ENCODE assay signal across 8 cellular contexts in the genomic region with DNA sequence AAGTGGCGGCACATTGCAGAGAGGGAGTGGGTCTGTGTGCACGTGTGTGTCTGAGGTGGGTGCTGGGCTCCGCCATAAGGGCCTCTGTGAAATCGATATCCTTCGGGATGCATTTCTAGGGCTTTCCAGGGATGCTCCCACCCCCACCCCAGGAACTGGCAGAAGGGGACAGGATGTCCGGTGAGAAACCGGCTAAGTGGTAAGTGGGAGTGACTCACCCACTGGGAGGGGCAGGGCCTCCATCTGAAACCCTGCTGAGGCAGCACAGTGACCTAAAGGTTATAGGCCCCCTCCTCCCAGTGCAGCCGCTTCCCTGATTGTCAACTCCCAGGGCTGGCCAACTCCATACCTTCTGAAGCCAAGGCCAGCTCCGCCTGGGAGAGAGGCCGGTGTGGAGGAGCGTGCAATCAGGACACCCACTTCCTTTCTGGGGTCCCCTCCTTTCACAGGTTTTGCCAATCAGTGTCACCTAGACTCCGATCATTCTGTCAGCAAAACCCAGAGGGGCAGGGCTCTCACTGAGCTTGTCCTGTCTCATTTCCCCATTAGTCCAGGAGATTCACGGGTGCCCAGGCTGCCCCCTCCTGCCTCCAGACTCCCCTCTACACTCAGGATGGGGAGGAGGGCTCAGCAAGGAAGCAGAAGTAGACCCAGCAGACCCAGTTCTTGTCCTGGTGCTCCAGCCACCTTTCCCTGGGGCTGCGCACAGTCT. TPM values are rescaled to one million over a fixed set of nuclear protein-coding genes. Genes with fewer than 3 reads are reported as not detected.
A peak's percentile ranks its signal among the peaks of the same experiment; 100 is the strongest.
DNase-seq lines count a peak whose midpoint lies in the region; ATAC-seq, FAIRE-seq and TF ChIP-seq lines count a peak whose summit lies in the region.

No MANE protein-coding gene starts in this region.

- H3K4me3 ChIP-seq in AG10803 (ENCODE audit: low read length) (no peak overlapping the region), left lung (no peak overlapping the region)

- no peaks in the 10 kb centered on the region for H3K27me3 ChIP-seq in left lung

- peaks cover 11 to 69% of the 10 kb centered on the region in 2 donors for H3K4me1 ChIP-seq in left lung

- peak; percentile 83 for FAIRE-seq in HTR-8/SVneo (lab: Jason Lieb, UNC)

- no peak overlapping the region for H3K27ac ChIP-seq in left lung

- ATAC-seq in left lung = peak; percentile 57
- no peak for ATAC-seq in GM21723 (IDR thresholded peaks at IDR 0.05; ENCODE audit: unreplicated experiment)
- ATAC-seq in HG03442 (IDR thresholded peaks at IDR 0.05; ENCODE audit: unreplicated experiment) = no peak

- H3K36me3 ChIP-seq in left lung = no peaks in the 10 kb centered on the region

- no peak for TF ChIP-seq CTCF in AG10803 (conservative IDR thresholded peaks at IDR 0.05; ENCODE audit: low read length)
- no peak for TF ChIP-seq CTCF in left lung (IDR thresholded peaks at IDR 0.05)

- DNase-seq in AG10803 (ENCODE audit: low read depth) (peak; percentile 52), HTR-8/SVneo (ENCODE audit: insufficient read length, low spot score) (peak; percentile 84), astrocyte of the hippocampus (ENCODE audit: low read depth, low spot score) (peak; percentile 68), left lung (no peak), ecto neural progenitor cell (ENCODE audit: low spot score) (no peak), mesenteric fat pad (ENCODE audit: low spot score) (no peak)

- intact Hi-C loops in left lung (cut with DNase I) = no loop called here

- H3K9me3 ChIP-seq in left lung = no peaks in the 10 kb centered on the region

RNA-seq across cellular contexts. Expression of gene NECTIN1, which starts 44.5 kb away (rescaled TPM):
- total RNA-seq in left lung (10 to 100 TPM; 13.0 to 13.8 TPM), mesenteric fat pad (11.2 TPM)

Comparison
In these comparisons a context has a peak if more than half of its experiments do, and no peak if none do; other contexts are left out.
1. DNase-seq: peak in AG10803 (single experiment), HTR-8/SVneo (single experiment) and astrocyte of the hippocampus (single experiment); none in left lung (0 of 2), ecto neural progenitor cell (single experiment) and mesenteric fat pad (single experiment).